Comparison of ENCODE assay signal across 8 cellular contexts in genomic region chr5:14035859-14036440, GRCh38.
A peak's percentile ranks its signal among the peaks of the same experiment; 100 is the strongest.
DNase-seq lines count a peak whose midpoint lies in the region; ATAC-seq lines count a peak whose summit lies in the region.

No MANE protein-coding gene starts in this region.

- H3K4me3 Mint-ChIP-seq in memory B cell = no peak overlapping the region
- no peak overlapping the region for H3K4me3 Mint-ChIP-seq in activated naive CD8-positive, alpha-beta T cell treated with anti-CD3 and anti-CD28 coated beads for 36 hours

- H3K36me3 Mint-ChIP-seq in memory B cell = no peaks in the 10 kb centered on the region
- no peaks in the 10 kb centered on the region for H3K36me3 Mint-ChIP-seq in activated naive CD8-positive, alpha-beta T cell treated with anti-CD3 and anti-CD28 coated beads for 36 hours

- peak; percentile 3 for DNase-seq in NCI-H2029 (lab: John Stamatoyannopoulos, UW)
- DNase-seq in NCI-H2029 treated with DMSO at 0.1 percent for 48 hours (lab: John Stamatoyannopoulos, UW) = no peak
- DNase-seq in NCI-H2227 treated with DMSO at 0.1 percent for 48 hours (lab: John Stamatoyannopoulos, UW) = peak; percentile 8
- peak; percentile 61 to 96 for DNase-seq in dermis microvascular lymphatic vessel endothelial cell (ENCODE audit: low read depth in 2 of 2)
- DNase-seq in memory B cell (ENCODE audit: low spot score in 2 of 2) = no peak
- DNase-seq in NCI-H1092 (lab: John Stamatoyannopoulos, UW) = no peak
- no peak for DNase-seq in activated naive CD8-positive, alpha-beta T cell treated with anti-CD3 and anti-CD28 coated beads for 36 hours
- no peak for DNase-seq in activated T-cell treated with anti-CD3 and anti-CD28 coated beads, Interleukin-2, amount 50 U/mL, for 1 hour

- peak; percentile 64 for ATAC-seq in memory B cell (ENCODE audit: low read depth)

- no peaks in the 10 kb centered on the region for H3K9me3 Mint-ChIP-seq in memory B cell
- H3K9me3 Mint-ChIP-seq in activated naive CD8-positive, alpha-beta T cell treated with anti-CD3 and anti-CD28 coated beads for 36 hours = no peaks in the 10 kb centered on the region

- H3K4me1 Mint-ChIP-seq in memory B cell = peaks cover 5% of the 10 kb centered on the region
- H3K4me1 Mint-ChIP-seq in activated naive CD8-positive, alpha-beta T cell treated with anti-CD3 and anti-CD28 coated beads for 36 hours = peaks cover 7% of the 10 kb centered on the region

- H3K27me3 Mint-ChIP-seq in memory B cell = peaks cover 16% of the 10 kb centered on the region
- peaks cover 24% of the 10 kb centered on the region for H3K27me3 Mint-ChIP-seq in activated naive CD8-positive, alpha-beta T cell treated with anti-CD3 and anti-CD28 coated beads for 36 hours

- no peak overlapping the region for H3K27ac Mint-ChIP-seq in memory B cell
- no peak overlapping the region for H3K27ac Mint-ChIP-seq in activated naive CD8-positive, alpha-beta T cell treated with anti-CD3 and anti-CD28 coated beads for 36 hours

Comparison
In these comparisons a context has a peak if more than half of its experiments do, and no peak if none do; other contexts are left out.
1. DNase-seq: peak in NCI-H2029 (single experiment), NCI-H2227 treated with DMSO at 0.1 percent for 48 hours (single experiment) and dermis microvascular lymphatic vessel endothelial cell (2 of 2); none in NCI-H2029 treated with DMSO at 0.1 percent for 48 hours (single experiment), memory B cell (0 of 2), NCI-H1092 (single experiment), activated naive CD8-positive, alpha-beta T cell treated with anti-CD3 and anti-CD28 coated beads for 36 hours (single experiment) and activated T-cell treated with anti-CD3 and anti-CD28 coated beads, Interleukin-2, amount 50 U/mL, for 1 hour (single experiment).